ENCODE assay signal across 8 cellular contexts in the genomic region with DNA sequence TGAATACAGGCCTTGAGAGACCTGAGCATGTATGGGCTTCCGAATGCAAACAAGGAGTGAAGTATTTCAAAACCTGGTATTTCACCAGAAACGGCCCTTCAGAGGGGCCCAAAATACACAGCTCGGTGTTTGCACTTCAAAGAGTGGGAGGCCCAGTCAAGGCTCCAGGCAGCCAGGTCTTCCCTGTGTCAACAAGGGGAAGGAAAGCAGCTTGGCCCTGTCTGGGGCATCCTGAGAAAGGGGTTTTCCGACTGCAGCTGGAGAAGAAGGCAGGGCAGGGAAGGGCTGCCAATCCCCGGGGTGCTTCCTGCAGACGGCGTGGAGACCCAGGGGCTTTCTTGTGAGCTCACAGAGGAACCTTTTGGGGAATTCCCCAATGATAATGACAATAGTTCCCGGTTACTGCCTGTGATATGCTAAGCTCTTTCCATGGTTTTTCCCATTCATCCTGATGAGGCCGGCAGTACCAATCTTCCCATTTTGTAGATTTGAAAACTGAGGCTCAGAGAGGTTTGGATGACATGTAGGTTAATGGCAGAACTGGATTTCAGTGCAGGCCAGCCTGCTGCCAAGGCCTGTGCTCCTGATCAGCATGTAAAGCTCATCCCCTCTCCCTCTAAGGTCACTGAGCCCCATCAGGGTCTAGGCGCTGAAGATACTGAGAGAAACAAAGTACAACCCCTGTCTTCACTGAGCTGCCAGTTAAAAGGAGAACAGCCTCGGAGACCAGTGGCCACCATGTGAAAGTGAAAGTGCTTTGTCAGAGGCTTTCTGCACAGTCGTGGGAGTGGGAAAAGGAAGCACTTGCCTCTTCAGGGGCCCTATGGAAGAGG. TPM values are rescaled to one million over a fixed set of nuclear protein-coding genes. Genes with fewer than 3 reads are reported as not detected.
DNase-seq lines count a peak whose midpoint lies in the region; ATAC-seq, FAIRE-seq and TF ChIP-seq lines count a peak whose summit lies in the region.

No MANE protein-coding gene starts in this region.

- peak overlapping the region; percentile 88 for H3K4me2 ChIP-seq in GM12878 (ENCODE audit: control insufficient read depth, insufficient read depth)

- BruUV-seq in GM12878 (replicated peaks; lab: Mats Ljungman, UMichigan), result no TSS peak

- H3K4me1 ChIP-seq in GM12878 (ENCODE audit: control insufficient read depth, insufficient read depth, low read length), result peaks cover 28% of the 10 kb centered on the region

- 0 out of 2 replicates have a peak overlapping the region, but pooled peaks have one; percentile 28 for H3K9ac ChIP-seq in GM12878 (ENCODE audit: control insufficient read depth, insufficient read depth, low read length)

- no peaks in the 10 kb centered on the region for H3K36me3 ChIP-seq in GM12878 (ENCODE audit: control insufficient read depth in 2 of 2, insufficient read depth in 2 of 2, low read length in 1 of 2)

- H3K9me3 ChIP-seq in GM12878 (replicated peaks; ENCODE audit: control insufficient read depth, insufficient read depth, low read length), result no peaks in the 10 kb centered on the region

- no peaks in the 10 kb centered on the region for H4K20me1 ChIP-seq in GM12878 (ENCODE audit: control insufficient read depth, insufficient read depth)

- TF ChIP-seq CTCF in GM12878 (IDR thresholded peaks at IDR 0.05 in 2 of 3, conservative IDR thresholded peaks at IDR 0.05 in 1 of 3; ENCODE audit: control insufficient read depth in 2 of 3, extremely low read depth in 1 of 3, insufficient read depth in 1 of 3, low read depth in 3 of 3, low read length in 3 of 3), result no peak

- in situ Hi-C loops in GM12878 (cut with MboI), result no loop called here

- no peak for TF ChIP-seq POLR2A in GM12878 (IDR thresholded peaks at IDR 0.05; ENCODE audit: low read depth, low read length)

- intact Hi-C loops in GM12878 (cut with micrococcal nuclease; ENCODE audit: unreplicated experiment), result loop anchor here (5.0 kb wide), 1 partner anchor 43 kb away; the partner anchor contains the start of gene TLE3

- no peaks in the 10 kb centered on the region for H3K27me3 ChIP-seq in GM12878 (replicated peaks in 1 of 2; ENCODE audit: control insufficient read depth in 2 of 2, insufficient read depth in 2 of 2, low read length in 1 of 2)

- RAD21 ChIA-PET in GM12878 (lab: Charles Lee; ENCODE audit: unreplicated experiment), result interaction anchor here (0.9 to 4.1 kb wide), 17 partner anchors 9 to 473 kb away, joined by 3 to 51 read pairs (median 5); partner anchors contain the start of gene TLE3

- SMC1A ChIA-PET in GM12878 (lab: Charles Lee; ENCODE audit: uncharacterized antibody, unreplicated experiment), result interaction anchor here (0.9 to 3.0 kb wide), 15 partner anchors 9 to 199 kb away, joined by 3 to 30 read pairs (median 5); partner anchors contain the start of gene TLE3

- TF ChIP-seq RAD21 in GM12878 (IDR thresholded peaks at IDR 0.05; ENCODE audit: insufficient read depth, low read depth, low read length), result no peak

- peak overlapping the region; percentile 78 for H3K27ac ChIP-seq in GM12878 (ENCODE audit: control insufficient read depth, insufficient read depth)

- no peaks in the 10 kb centered on the region for H3K79me2 ChIP-seq in GM12878 (ENCODE audit: control insufficient read depth, insufficient read depth, low read length)

- ATAC-seq in GM18868 (IDR thresholded peaks at IDR 0.05; ENCODE audit: unreplicated experiment) (peak; percentile 36), GM12878 (peak; percentile 88), HG03097 (IDR thresholded peaks at IDR 0.05; ENCODE audit: low FRiP score, unreplicated experiment) (no peak)

- DNase-seq in NOMO-1 treated with dmso at 0.1 percent for 144 hours (lab: John Stamatoyannopoulos, UW; ENCODE audit: unreplicated experiment) (peak; percentile 30), GM12878 (ENCODE audit: low read depth, low spot score) (no peak), lung microvascular endothelial cell (ENCODE audit: low read depth in 2 of 2) (peak; percentile 59 to 79), NCI-H1694 (lab: John Stamatoyannopoulos, UW) (no peak), DMS153 (lab: John Stamatoyannopoulos, UW) (no peak), NCI-H146 treated with DMSO at 0.1 percent for 48 hours (lab: John Stamatoyannopoulos, UW; ENCODE audit: unreplicated experiment) (no peak)

- peak overlapping the region; percentile 55 for H3K4me3 ChIP-seq in GM12878

- peak; percentile 84 for FAIRE-seq in GM12878 (lab: Jason Lieb, UNC)

- H2AFZ ChIP-seq in GM12878 (ENCODE audit: control insufficient read depth, low read depth, low read length), result peak overlapping the region; percentile 62

- CTCF ChIA-PET in GM12878 (lab: Yijun Ruan, JAX), result interaction anchor here (0.7 to 3.5 kb wide), 11 partner anchors 9 to 347 kb away, joined by 3 to 10 read pairs (median 4); no protein-coding TSS in a partner anchor

- 8% methylated on average over 12 of the region's 12 CpGs for WGBS in GM12878 (ENCODE audit: insufficient coverage, insufficient replicate concordance, low lambda C conversion rate, missing lambda C conversion rate)

- POLR2A ChIA-PET in GM12878 (lab: Charles Lee), result interaction anchor here (0.7 to 3.3 kb wide), 11 partner anchors 10 to 105 kb away, joined by 3 to 14 read pairs (median 5); partner anchors contain the start of gene TLE3

- peak in 1 of 2 experiments; percentile 37; a peak in 1 of 4 replicates for TF ChIP-seq EP300 in GM12878 (IDR thresholded peaks at IDR 0.05; ENCODE audit: borderline replicate concordance in 1 of 2, control insufficient read depth in 1 of 2, low read depth in 2 of 2, low read length in 2 of 2)

TF ChIP-seq in GM12878, 131 proteins besides CTCF, POLR2A, EP300 and RAD21 (continues in another document):
- TF ChIP-seq NFIC (IDR thresholded peaks at IDR 0.05; ENCODE audit: low read depth, low read length) (peak; percentile 49; the same call in 1 of the 2 replicates), KDM1A (IDR thresholded peaks at IDR 0.05; ENCODE audit: borderline replicate concordance) (no peak), ZNF217 (IDR thresholded peaks at IDR 0.05) (0 out of 2 replicates have a peak, but pooled peaks have one; percentile 69), CEBPZ (IDR thresholded peaks at IDR 0.05; ENCODE audit: low read depth, low read length) (no peak), HCFC1 (IDR thresholded peaks at IDR 0.05; ENCODE audit: low read length) (no peak), ZNF384 (IDR thresholded peaks at IDR 0.05; ENCODE audit: borderline replicate concordance, low read depth, low read length) (no peak), SUZ12 (IDR thresholded peaks at IDR 0.05; ENCODE audit: unreplicated experiment) (no peak), ZNF207 (IDR thresholded peaks at IDR 0.05; ENCODE audit: borderline replicate concordance) (no peak)

RNA-seq across cellular contexts. Expression of gene TLE3, which starts 43.0 kb away (rescaled TPM):
- 56.1 and 56.3 TPM in 2 replicates for total RNA-seq in GM12878 (2013; cell fraction: nucleolus; rRNA removed)
- total RNA-seq in GM12878 (2014; rRNA removed) (20.3 and 21.9 TPM in 2 replicates), GM12878 (2014; rRNA removed; fragmentation: Illumina TruSeq; extraction: Trizol) (8.7 and 9.2 TPM in 2 replicates), GM12878 (2021) (56.3 and 65.5 TPM in 2 replicates), lung microvascular endothelial cell (8.3 and 13.3 TPM in 2 replicates)
- polyA plus RNA-seq in GM12878 (2011; ENCODE audit: low read depth), result 34.4 TPM
- polyA plus RNA-seq in GM12878 (2011; rRNA removed) (5.3 and 8.7 TPM in 2 replicates), GM12878 (2014; fragmentation: Illumina TruSeq; extraction: Trizol) (4.6 and 9.7 TPM in 2 replicates), GM12878 (2014; fragmentation: Nextera tagmentation; extraction: Ambion mirVana) (1 to 10 TPM; 1.2 to 2.2 TPM), GM12878 (2014; rRNA removed) (23.6 and 28.3 TPM in 2 replicates), GM12878 (2016; fragmentation: Nextera tagmentation; extraction: Ambion mirVana) (10 to 100 TPM in 1 of 2 experiments, 1 to 10 TPM in 1; 9.6 to 10.0 TPM)
- polyA plus RNA-seq in GM12878 (2011; cell fraction: cytosol; rRNA removed), result 12.5 and 15.1 TPM in 2 replicates
- 58.8 and 68.9 TPM in 2 replicates for polyA plus RNA-seq in GM12878 (2011; cell fraction: nucleus; rRNA removed)
- 27.1 and 45.9 TPM in 2 replicates for polyA plus RNA-seq in GM12878 (2012)
- 35.7 and 39.9 TPM in 2 replicates for polyA minus RNA-seq in GM12878 (2011; rRNA and poly(A)+ RNA removed)
- 14.1 and 25.1 TPM in 2 replicates for polyA minus RNA-seq in GM12878 (2011; cell fraction: cytosol; rRNA and poly(A)+ RNA removed)
- 34.3 and 66.5 TPM in 2 replicates for polyA minus RNA-seq in GM12878 (2011; cell fraction: nucleus; rRNA and poly(A)+ RNA removed)

Comparison
In these comparisons a context has a peak if more than half of its experiments do, and no peak if none do; other contexts are left out.
1. DNase-seq: peak in NOMO-1 treated with dmso at 0.1 percent for 144 hours (single experiment) and lung microvascular endothelial cell (2 of 2); none in GM12878 (single experiment), NCI-H1694 (single experiment), DMS153 (single experiment) and NCI-H146 treated with DMSO at 0.1 percent for 48 hours (single experiment).